10 cellular contexts compared by ENCODE assay signal in the genomic region with DNA sequence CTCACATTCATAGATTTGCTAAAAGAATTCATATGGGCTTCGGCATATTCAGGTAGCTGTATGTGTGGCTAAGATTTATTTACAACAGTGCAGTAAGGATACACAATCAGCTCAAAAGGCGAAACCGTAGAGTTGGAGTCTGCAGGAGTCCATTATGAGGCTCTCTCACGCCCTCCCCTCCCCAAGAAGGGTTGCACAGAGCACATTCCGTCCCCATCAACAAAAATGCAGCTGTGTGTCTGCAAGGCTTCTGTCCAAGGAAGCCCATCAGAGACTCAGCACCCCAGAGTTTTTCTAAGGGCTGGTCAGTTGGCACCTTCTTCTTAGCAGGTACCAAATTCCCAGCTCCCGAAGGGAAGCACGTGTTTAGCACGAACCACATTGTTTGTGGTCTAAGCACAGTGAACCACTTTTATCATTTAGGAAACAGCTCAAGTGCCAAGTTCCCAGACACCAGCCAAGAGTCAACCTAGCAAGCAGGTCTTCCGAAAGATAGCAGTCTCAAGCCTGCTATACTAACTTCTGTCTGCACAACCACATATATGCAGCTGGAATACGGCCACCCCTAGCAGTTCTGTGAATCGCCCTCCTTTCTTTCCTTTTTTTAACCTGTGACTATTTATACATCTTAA. TPM values are rescaled to one million over a fixed set of nuclear protein-coding genes. Genes with fewer than 3 reads are reported as not detected.
DNase-seq lines count a peak whose midpoint lies in the region; ATAC-seq, FAIRE-seq and TF ChIP-seq lines count a peak whose summit lies in the region.
"Had no signal": no experiment of that assay in that cellular context is flagged by ENCODE, and none has a peak within 500 bp of the region (broad histone marks: within the 10 kb centered on the region; RNA-seq: fewer than 3 reads in every experiment).

No MANE protein-coding gene starts in this region.

- dilution Hi-C loops in keratinocyte (cut with MboI; ENCODE audit: extremely low pct_ligation_motif_present, low sequenced_read_pairs) = no loop called here

- no peak for FAIRE-seq in keratinocyte (lab: Jason Lieb, UNC)

- H3K36me3 ChIP-seq in brain microvascular endothelial cell (replicated peaks) = no peaks in the 10 kb centered on the region
- no peaks in the 10 kb centered on the region for H3K36me3 ChIP-seq in keratinocyte (ENCODE audit: control insufficient read depth in 2 of 2, extremely low read depth in 1 of 2, insufficient read depth in 2 of 2, low read length in 2 of 2)
- no peaks in the 10 kb centered on the region for H3K36me3 ChIP-seq in subcutaneous abdominal adipose tissue (ENCODE audit: control insufficient read depth in 5 of 5, insufficient read depth in 5 of 5, low read length in 5 of 5)

- H3K4me3 ChIP-seq in brain microvascular endothelial cell (ENCODE audit: low read depth, low read length) (no peak overlapping the region), keratinocyte (ENCODE audit: control insufficient read depth in 2 of 3, extremely low read depth in 1 of 3, insufficient read depth in 2 of 3, low read depth in 1 of 3, low read length in 3 of 3) (no peak overlapping the region), subcutaneous abdominal adipose tissue (ENCODE audit: low read depth in 1 of 5, low read length in 5 of 5) (peak overlapping the region in 1 of 5 donors; percentile 2)

- H3K9ac ChIP-seq in keratinocyte (ENCODE audit: control insufficient read depth, extremely low read depth, insufficient read depth, low read length) (no peak overlapping the region), subcutaneous abdominal adipose tissue (ENCODE audit: low read length in 5 of 5) (peak overlapping the region in 1 of 5 donors; percentile 12)

- no peak for TF ChIP-seq CTCF in brain microvascular endothelial cell (IDR thresholded peaks at IDR 0.05; ENCODE audit: low read depth, low read length, missing control alignments)
- no peak for TF ChIP-seq CTCF in keratinocyte (optimal IDR thresholded peaks at IDR 0.05 in 1 of 3, IDR thresholded peaks at IDR 0.05 in 1 of 3, conservative IDR thresholded peaks at IDR 0.05 in 1 of 3; ENCODE audit: extremely low read depth in 1 of 3, insufficient read depth in 2 of 3, low read length in 3 of 3)

- H3K27ac ChIP-seq in brain microvascular endothelial cell = peak overlapping the region; percentile 68
- H3K27ac ChIP-seq in keratinocyte (ENCODE audit: control insufficient read depth, insufficient read depth, low read length) = peak overlapping the region; percentile 16
- H3K27ac ChIP-seq in subcutaneous abdominal adipose tissue (ENCODE audit: low read depth, low read length) = peak overlapping the region; percentile 73

- in situ Hi-C loops in KBM-7 (cut with MboI; ENCODE audit: low pct_unique_long_range_greater_than_20kb, low sequenced_read_pairs) (no loop called here), brain microvascular endothelial cell (cut with HindIII; ENCODE audit: low pct_ligation_motif_present, low sequenced_read_pairs) (no loop called here)

- no peaks in the 10 kb centered on the region for H3K9me1 ChIP-seq in keratinocyte (ENCODE audit: control insufficient read depth, extremely low read depth, insufficient read depth, low read length)

- peak overlapping the region; percentile 80 for H3K4me2 ChIP-seq in keratinocyte (ENCODE audit: control insufficient read depth, extremely low read depth, insufficient read depth, low read depth, low read length)

- no peaks in the 10 kb centered on the region for H3K79me2 ChIP-seq in keratinocyte (ENCODE audit: control insufficient read depth, insufficient read depth, low read length)

- peak overlapping the region; percentile 30 for H2AFZ ChIP-seq in keratinocyte (ENCODE audit: control insufficient read depth, low read length)

- no peak for ATAC-seq in GM18909 (IDR thresholded peaks at IDR 0.05; ENCODE audit: poor library complexity, unreplicated experiment)
- ATAC-seq in GM21786 (IDR thresholded peaks at IDR 0.05; ENCODE audit: unreplicated experiment) = no peak
- no peak for ATAC-seq in HG02798 (IDR thresholded peaks at IDR 0.05; ENCODE audit: poor library complexity, unreplicated experiment)

- DNase-seq in KBM-7 (peak; percentile 31), brain microvascular endothelial cell (no peak), keratinocyte (ENCODE audit: low read depth, low spot score) (no peak), DMS 273 (lab: John Stamatoyannopoulos, UW; ENCODE audit: unreplicated experiment) (no peak)
- DNase-seq: DMS79 treated with DMSO at 0.1 percent for 48 hours, NCI-H510A treated with DMSO at 0.1 percent for 48 hours had no signal

- H3K27me3 ChIP-seq in brain microvascular endothelial cell (replicated peaks) (no peaks in the 10 kb centered on the region), keratinocyte (ENCODE audit: control insufficient read depth, extremely low read depth, insufficient read depth, low read length) (peaks cover 3% of the 10 kb centered on the region), subcutaneous abdominal adipose tissue (ENCODE audit: control insufficient read depth in 5 of 5, insufficient read depth in 4 of 5, low read length in 5 of 5) (no peaks in the 10 kb centered on the region)

- H3K9me3 ChIP-seq in keratinocyte (ENCODE audit: control insufficient read depth, low read depth, low read length) (peaks cover 8% of the 10 kb centered on the region), subcutaneous abdominal adipose tissue (ENCODE audit: control insufficient read depth in 5 of 5, low read length in 5 of 5) (peaks cover 0 to 9% (median 7%) of the 10 kb centered on the region in 5 donors)

- H3K4me1 ChIP-seq in keratinocyte (ENCODE audit: control insufficient read depth, extremely low read depth, insufficient read depth, low read length) = peaks cover 20% of the 10 kb centered on the region
- peaks cover 8 to 37% (median 22%) of the 10 kb centered on the region in 5 donors for H3K4me1 ChIP-seq in subcutaneous abdominal adipose tissue (ENCODE audit: control insufficient read depth in 5 of 5, insufficient read depth in 5 of 5, low read length in 5 of 5)

- no peaks in the 10 kb centered on the region for H4K20me1 ChIP-seq in keratinocyte (ENCODE audit: control insufficient read depth, extremely low read depth, insufficient read depth, low read length)

RNA-seq across cellular contexts. Expression of a gene that starts 28.5 kb away (rescaled TPM):
- polyA plus RNA-seq in keratinocyte = 70.6 to 81.0 TPM (median 76.3 TPM) in 3 replicates
- polyA plus RNA-seq in keratinocyte (2011; ENCODE audit: low read depth) = 25.0 TPM
- 37.0 and 40.4 TPM in 2 replicates for polyA plus RNA-seq in keratinocyte (2011; cell fraction: cytosol; rRNA removed)
- polyA plus RNA-seq in keratinocyte (2011; cell fraction: nucleus; rRNA removed) = 88.4 and 98.8 TPM in 2 replicates
- polyA plus RNA-seq in keratinocyte (2012; ENCODE audit: low replicate concordance) = 21.6 and 65.3 TPM in 2 replicates
- 93.4 to 102 TPM (median 95.1 TPM) in 3 replicates for polyA minus RNA-seq in keratinocyte
- 72.3 TPM for polyA minus RNA-seq in keratinocyte (2011; cell fraction: cytosol; rRNA and poly(A)+ RNA removed)
- 70.5 and 110 TPM in 2 replicates for polyA minus RNA-seq in keratinocyte (2011; cell fraction: nucleus; rRNA and poly(A)+ RNA removed)

Comparison
In these comparisons a context has a peak if more than half of its experiments do, and no peak if none do; other contexts are left out.
1. H3K27ac ChIP-seq: peak in every context shown above with its lines; median percentile 73 in subcutaneous abdominal adipose tissue; 68 in brain microvascular endothelial cell; 16 in keratinocyte.